Comparison of ENCODE assay signal across 19 cellular contexts in genomic region chr12:110766311-110767154, GRCh38. TPM values are rescaled to one million over a fixed set of nuclear protein-coding genes. Genes with fewer than 3 reads are reported as not detected.
A peak's percentile ranks its signal among the peaks of the same experiment; 100 is the strongest.
DNase-seq lines count a peak whose midpoint lies in the region; FAIRE-seq and TF ChIP-seq lines count a peak whose summit lies in the region.
"Had no signal": no experiment of that assay in that cellular context is flagged by ENCODE, and none has a peak within 500 bp of the region (broad histone marks: within the 10 kb centered on the region; RNA-seq: fewer than 3 reads in every experiment).

No MANE protein-coding gene starts in this region.

- no peak overlapping the region for H3K4me3 Mint-ChIP-seq in activated CD4-positive, alpha-beta T cell treated with anti-CD3 and anti-CD28 coated beads, Interleukin-2, amount 10 ng/mL, durations not matched to agents 24 days and 14 days
- H3K4me3 Mint-ChIP-seq: activated T-cell treated with anti-CD3 and anti-CD28 coated beads, Interleukin-2, amount 50 U/mL, for 72 hours; CD8-positive, alpha-beta T cell; IgD-negative memory B cell had no signal

- H3K9me3 ChIP-seq in adipocyte (ENCODE audit: control insufficient read depth, low read length): no peaks in the 10 kb centered on the region
- H3K9me3 ChIP-seq in neuronal stem cell (replicated peaks in 1 of 2; ENCODE audit: control insufficient read depth in 2 of 2, insufficient read depth in 1 of 2, low read depth in 1 of 2, low read length in 2 of 2): peaks cover 0 to 2% of the 10 kb centered on the region in 2 donors

- intact Hi-C loops in activated CD4-positive, alpha-beta T cell treated with anti-CD3 and anti-CD28 coated beads, Interleukin-2, amount 10 ng/mL, durations not matched to agents 24 days and 14 days (cut with micrococcal nuclease): no loop called here

- H2BK15ac ChIP-seq in neuronal stem cell (ENCODE audit: low read length): no peak overlapping the region

- H3K36me3 ChIP-seq in adipocyte (ENCODE audit: control insufficient read depth, insufficient read depth, low read length, severe bottlenecking) (no peaks in the 10 kb centered on the region), neuronal stem cell (replicated peaks in 1 of 2; ENCODE audit: control insufficient read depth in 2 of 2, insufficient read depth in 2 of 2, low read length in 2 of 2) (no peaks in the 10 kb centered on the region)

- H3K27me3 Mint-ChIP-seq in activated CD4-positive, alpha-beta T cell treated with anti-CD3 and anti-CD28 coated beads, Interleukin-2, amount 10 ng/mL, durations not matched to agents 24 days and 14 days: no peaks in the 10 kb centered on the region
- H3K27me3 Mint-ChIP-seq: IgD-negative memory B cell had no signal

- H3K79me1 ChIP-seq in neuronal stem cell (ENCODE audit: low read depth, low read length): no peaks in the 10 kb centered on the region

- H3K27ac ChIP-seq in neuronal stem cell (replicated peaks; ENCODE audit: low read length): no peak overlapping the region

- no peak overlapping the region for H3K23ac ChIP-seq in neuronal stem cell (ENCODE audit: low read depth, low read length, poor library complexity)

- no peak overlapping the region for H2AK5ac ChIP-seq in neuronal stem cell (ENCODE audit: low read depth, low read length)

- FAIRE-seq in GM12892 (lab: Jason Lieb, UNC): no peak
- FAIRE-seq: astrocyte had no signal

- H3K9me3 Mint-ChIP-seq in activated CD4-positive, alpha-beta T cell treated with anti-CD3 and anti-CD28 coated beads, Interleukin-2, amount 10 ng/mL, durations not matched to agents 24 days and 14 days: peaks cover 6% of the 10 kb centered on the region
- H3K9me3 Mint-ChIP-seq: CD8-positive, alpha-beta T cell had no signal

- H3K4me2 ChIP-seq in neuronal stem cell (ENCODE audit: insufficient read depth, low read length, poor library complexity, severe bottlenecking): no peak overlapping the region

- no peak overlapping the region for H4K8ac ChIP-seq in neuronal stem cell (ENCODE audit: low read depth, low read length)

- no peak overlapping the region for H2BK120ac ChIP-seq in neuronal stem cell (ENCODE audit: low read depth, low read length)

- H3K27ac Mint-ChIP-seq in activated CD4-positive, alpha-beta T cell treated with anti-CD3 and anti-CD28 coated beads, Interleukin-2, amount 10 ng/mL, durations not matched to agents 24 days and 14 days: no peak overlapping the region
- H3K27ac Mint-ChIP-seq: activated T-cell treated with anti-CD3 and anti-CD28 coated beads, Interleukin-2, amount 50 U/mL, for 72 hours; CD8-positive, alpha-beta T cell; IgD-negative memory B cell had no signal

- no peak overlapping the region for H2AFZ ChIP-seq in neuronal stem cell (ENCODE audit: low read length)

- no peak overlapping the region for H4K91ac ChIP-seq in neuronal stem cell (ENCODE audit: low read depth, low read length, poor library complexity)

- peaks cover 5% of the 10 kb centered on the region for H3K4me1 ChIP-seq in adipocyte (ENCODE audit: control insufficient read depth, insufficient read depth, low read length)
- peaks cover 0 to 2% of the 10 kb centered on the region in 2 donors for H3K4me1 ChIP-seq in neuronal stem cell (ENCODE audit: control insufficient read depth in 2 of 2, insufficient read depth in 1 of 2, low read depth in 1 of 2, low read length in 2 of 2)

- H2BK12ac ChIP-seq in neuronal stem cell (ENCODE audit: low read length): no peak overlapping the region

- peaks cover 17% of the 10 kb centered on the region for H3K4me1 Mint-ChIP-seq in activated CD4-positive, alpha-beta T cell treated with anti-CD3 and anti-CD28 coated beads, Interleukin-2, amount 10 ng/mL, durations not matched to agents 24 days and 14 days

- TF ChIP-seq POLR2A in NB4 (IDR thresholded peaks at IDR 0.05; ENCODE audit: extremely low read depth, insufficient read length): no peak
- TF ChIP-seq POLR2A in GM12892 (IDR thresholded peaks at IDR 0.05; ENCODE audit: low read depth, low read length): no peak

- H3K4me3 ChIP-seq in NB4 (ENCODE audit: low read depth, low read length) (no peak overlapping the region), adipocyte (ENCODE audit: low read length) (no peak overlapping the region), neuronal stem cell (ENCODE audit: low read length in 2 of 2) (no peak overlapping the region)

- no CpG with 5 or more reads among the region's 7 CpGs for WGBS in neuronal stem cell (ENCODE audit: extremely low coverage in 2 of 2, insufficient read length in 2 of 2, insufficient replicate concordance in 1 of 2), 2 donors

- no peak overlapping the region for H3K4ac ChIP-seq in neuronal stem cell (ENCODE audit: low read length)

- H3K36me3 Mint-ChIP-seq in activated CD4-positive, alpha-beta T cell treated with anti-CD3 and anti-CD28 coated beads, Interleukin-2, amount 10 ng/mL, durations not matched to agents 24 days and 14 days (ENCODE audit: low read depth): peaks cover 2% of the 10 kb centered on the region
- H3K36me3 Mint-ChIP-seq: CD8-positive, alpha-beta T cell had no signal

- DNase-seq in LHCN-M2 (ENCODE audit: low read depth) (peak; percentile 26), NB4 (ENCODE audit: low read depth) (peak; percentile 51), adipocyte (ENCODE audit: low read depth) (peak; percentile 39), myocyte (ENCODE audit: low read depth) (peak; percentile 38), GM12892 (ENCODE audit: insufficient read length) (no peak), neuronal stem cell (ENCODE audit: low spot score) (no peak)
- no peak for DNase-seq in activated CD4-positive, alpha-beta T cell treated with anti-CD3 and anti-CD28 coated beads, Interleukin-2, amount 10 ng/mL, durations not matched to agents 24 days and 14 days
- DNase-seq: activated naive CD4-positive, alpha-beta T cell treated with anti-CD3 and anti-CD28 coated beads, Interleukin-2, amount 50 U/mL, for 16 hours; activated T-cell treated with anti-CD3 and anti-CD28 coated beads, Interleukin-2, amount 50 U/mL, for 72 hours; CD8-positive, alpha-beta T cell; cerebellar nuclear complex; NCI-H1092 treated with DMSO at 0.1 percent for 48 hours; NCI-H2171; NCI-H748 treated with DMSO at 0.1 percent for 48 hours; stimulated activated CD4-positive, alpha-beta T cell treated with anti-CD3 and anti-CD28 coated beads, Interleukin-12 subunit alpha, Interleukin-12 subunit beta, amount 100 ng/mL, for 4 hours; T1000; trophoblast cell had no signal

- TF ChIP-seq CTCF in NB4 (IDR thresholded peaks at IDR 0.05; ENCODE audit: low read depth, low read length): no peak

- no peak overlapping the region for H2BK5ac ChIP-seq in neuronal stem cell (ENCODE audit: low read length)

- H3K9ac ChIP-seq in adipocyte (ENCODE audit: low read length) (no peak overlapping the region), neuronal stem cell (ENCODE audit: low read depth, low read length, poor library complexity) (no peak overlapping the region)

- no peak overlapping the region for H3K18ac ChIP-seq in neuronal stem cell (ENCODE audit: low read length)

- H3K14ac ChIP-seq in neuronal stem cell (ENCODE audit: low read length): no peak overlapping the region

- H3K27me3 ChIP-seq in adipocyte (replicated peaks; ENCODE audit: control insufficient read depth, insufficient read depth, low read length) (peaks cover 9% of the 10 kb centered on the region), neuronal stem cell (ENCODE audit: control insufficient read depth in 3 of 3, insufficient read depth in 3 of 3, low read depth in 1 of 3, low read length in 3 of 3) (no peaks in the 10 kb centered on the region)

RNA-seq across cellular contexts. Expression of gene PPP1CC, which starts 23.8 kb away (rescaled TPM):
- total RNA-seq in LHCN-M2 (2014; rRNA removed): 147 and 158 TPM in 2 replicates
- polyA plus RNA-seq in LHCN-M2 (2012): 69.3 TPM
- total RNA-seq in myocyte: 104 and 120 TPM in 2 replicates
- polyA plus RNA-seq in myocyte (2012): 51.6 TPM
- 193 TPM for polyA plus RNA-seq in GM12892 (2012; ENCODE audit: missing spikeins)
- total RNA-seq in activated CD4-positive, alpha-beta T cell treated with anti-CD3 and anti-CD28 coated beads, Interleukin-2, amount 10 ng/mL, durations not matched to agents 24 days and 14 days: 459 and 489 TPM in 2 replicates
- 313 TPM for polyA plus RNA-seq in neuronal stem cell (2013, experiment 1 of 2)
- 313 TPM for polyA plus RNA-seq in neuronal stem cell (2013, experiment 2 of 2)

Comparison
In these comparisons a context has a peak if more than half of its experiments do, and no peak if none do; other contexts are left out.
1. DNase-seq: peak in LHCN-M2 (single experiment), NB4 (single experiment), adipocyte (single experiment) and myocyte (single experiment); none in GM12892 (single experiment), activated CD4-positive, alpha-beta T cell treated with anti-CD3 and anti-CD28 coated beads, Interleukin-2, amount 10 ng/mL, durations not matched to agents 24 days and 14 days (single experiment) and neuronal stem cell (single experiment).